17 cellular contexts compared by ENCODE assay signal in the genomic region with DNA sequence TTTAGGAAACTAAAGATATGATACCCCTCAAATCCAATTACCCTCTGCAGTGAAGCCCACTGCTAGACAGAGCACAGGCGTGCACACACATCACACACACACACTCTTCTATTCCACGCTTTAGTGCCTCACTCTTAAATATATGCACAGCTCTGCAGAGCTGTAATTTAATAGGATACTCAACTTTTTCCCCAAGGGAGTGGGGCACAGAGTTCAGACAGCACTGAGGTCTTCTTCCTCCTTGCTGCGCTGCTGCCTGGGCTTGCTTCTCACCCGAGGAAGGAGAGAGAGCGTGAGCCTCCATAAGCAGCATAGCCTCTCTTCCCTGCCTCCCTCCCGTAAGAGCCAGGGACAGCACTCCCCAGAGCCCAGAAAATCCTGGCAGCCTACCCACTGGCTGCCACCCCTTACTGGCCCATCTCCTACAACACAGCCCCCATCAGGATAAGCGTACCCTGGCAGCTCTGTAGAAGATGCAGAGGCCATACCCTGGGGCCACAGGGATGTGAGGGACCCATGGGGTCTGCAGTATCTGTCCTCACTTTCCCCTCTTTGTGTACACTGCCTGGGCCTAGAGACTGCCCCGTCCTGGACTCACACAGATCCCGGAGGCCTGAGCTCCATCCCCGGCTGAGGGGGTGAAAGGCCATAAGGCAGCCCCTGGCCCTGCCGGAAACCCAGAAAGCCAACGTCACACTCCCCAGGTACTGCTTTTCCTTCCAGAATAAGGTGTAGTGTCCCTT.
"Had no signal": no experiment of that assay in that cellular context is flagged by ENCODE, and none has a peak within 500 bp of the region (broad histone marks: within the 10 kb centered on the region; RNA-seq: fewer than 3 reads in every experiment).

No MANE protein-coding gene starts in this region.

- H3K9me3 ChIP-seq: heart left ventricle, psoas muscle, right lobe of liver, tibial artery, upper lobe of left lung, vagina had no signal

- DNase-seq: cortex of kidney; dorsolateral prefrontal cortex; effector CD8-positive, alpha-beta T cell; foreskin melanocyte; heart left ventricle; hippocampal formation; mammary epithelial cell; naive thymus-derived CD4-positive, alpha-beta T cell; nephron progenitor cell; retina; right lobe of liver; stimulated activated naive CD4-positive, alpha-beta T cell treated with Interleukin-2 at 50 U/mL for 16 hours; tibial artery; upper lobe of left lung had no signal

- H3K4me3 ChIP-seq: dorsolateral prefrontal cortex, heart left ventricle, psoas muscle, right lobe of liver, tibial artery, upper lobe of left lung, vagina had no signal

- H3K27me3 ChIP-seq: dorsolateral prefrontal cortex, right lobe of liver, tibial artery, upper lobe of left lung, vagina had no signal

- H3K4me1 ChIP-seq: vagina had no signal

- H3K36me3 ChIP-seq: heart left ventricle, right lobe of liver, tibial artery, upper lobe of left lung, vagina had no signal

- H3K27ac ChIP-seq: dorsolateral prefrontal cortex, heart left ventricle, parathyroid adenoma, psoas muscle, right lobe of liver, tibial artery, upper lobe of left lung, vagina had no signal
